1 cellular context compared by ENCODE assay signal in genomic region chr1:148362141-148362929, GRCh38.
TF ChIP-seq lines count a peak whose summit lies in the region.

No MANE protein-coding gene starts in this region.

TF ChIP-seq in GM12878, 131 proteins besides CTCF, POLR2A, EP300 and RAD21 (continued from another document):
- TF ChIP-seq, protein P1, sequence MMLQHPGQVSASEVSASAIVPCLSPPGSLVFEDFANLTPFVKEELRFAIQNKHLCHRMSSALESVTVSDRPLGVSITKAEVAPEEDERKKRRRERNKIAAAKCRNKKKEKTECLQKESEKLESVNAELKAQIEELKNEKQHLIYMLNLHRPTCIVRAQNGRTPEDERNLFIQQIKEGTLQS (IDR thresholded peaks at IDR 0.05; ENCODE audit: borderline replicate concordance, extremely low read depth, low read depth, low read length): no peak
- no peak for TF ChIP-seq CBFB (IDR thresholded peaks at IDR 0.05; ENCODE audit: low read depth)
- no peak for TF ChIP-seq RFX5 (IDR thresholded peaks at IDR 0.05; ENCODE audit: low read depth, low read length)
- TF ChIP-seq GABPA (IDR thresholded peaks at IDR 0.05; ENCODE audit: low read depth): no peak
- no peak for TF ChIP-seq CREM (IDR thresholded peaks at IDR 0.05; ENCODE audit: low read depth)
- TF ChIP-seq CUX1 (IDR thresholded peaks at IDR 0.05; ENCODE audit: insufficient replicate concordance, low read depth, low read length): no peak
- TF ChIP-seq RBBP5 (conservative IDR thresholded peaks at IDR 0.05): no peak
- TF ChIP-seq STAT1 (conservative IDR thresholded peaks at IDR 0.05): no peak
- TF ChIP-seq STAT3 (IDR thresholded peaks at IDR 0.05; ENCODE audit: low read depth, low read length): no peak
